ENCODE assay signal across 31 cellular contexts in the genomic region with DNA sequence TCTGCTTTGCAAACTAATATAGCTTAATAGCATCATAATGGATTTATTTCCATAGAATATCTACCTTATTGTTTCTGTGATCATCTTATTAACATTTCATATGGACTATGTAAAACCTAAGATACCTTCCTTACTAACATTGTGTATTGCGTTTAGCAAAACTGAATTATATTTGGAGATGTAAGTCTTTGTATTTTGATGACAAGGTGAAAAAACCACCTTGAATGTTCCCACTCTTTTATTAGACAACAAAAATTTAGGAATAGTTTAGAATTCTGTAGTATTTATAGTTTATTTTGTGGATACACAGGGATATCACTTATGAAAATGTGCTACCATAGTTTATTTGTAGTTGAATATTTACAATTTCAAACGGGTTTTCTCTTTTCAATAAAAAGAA.
"Had no signal": no experiment of that assay in that cellular context is flagged by ENCODE, and none has a peak within 500 bp of the region (broad histone marks: within the 10 kb centered on the region; RNA-seq: fewer than 3 reads in every experiment).

No MANE protein-coding gene starts in this region.

- H3K27me3 Mint-ChIP-seq: progenitor cell of endocrine pancreas had no signal

- H3K9me3 Mint-ChIP-seq: immature natural killer cell; mesothelial cell of epicardium; naive B cell; natural killer cell; nephron progenitor cell; stimulated activated naive CD8-positive, alpha-beta T cell treated with anti-CD3 and anti-CD28 coated beads, Interleukin-15, Interleukin-2, amounts not matched to agents 100 ng/mL and 50 ng/mL, for 24 hours had no signal

- ATAC-seq: left colon, left lung, lower lobe of right lung, natural killer cell, sciatic nerve, upper lobe of right lung had no signal

- H3K9ac ChIP-seq: neural progenitor cell had no signal

- H3K4me2 ChIP-seq: neural progenitor cell had no signal

- H3K27ac Mint-ChIP-seq: immature natural killer cell; mesothelial cell of epicardium; naive B cell; natural killer cell; nephron progenitor cell; neural progenitor cell; progenitor cell of endocrine pancreas; stimulated activated naive CD8-positive, alpha-beta T cell treated with anti-CD3 and anti-CD28 coated beads, Interleukin-15, Interleukin-2, amounts not matched to agents 100 ng/mL and 50 ng/mL, for 24 hours had no signal

- H3K27ac ChIP-seq: left lung, lower lobe of right lung, neural progenitor cell, neutrophil, right atrium auricular region, skin epidermis, suprapubic skin, thoracic aorta, tibial artery, upper lobe of right lung had no signal

- H3K4me3 Mint-ChIP-seq: immature natural killer cell; mesothelial cell of epicardium; naive B cell; natural killer cell; nephron progenitor cell; neural progenitor cell; stimulated activated naive CD8-positive, alpha-beta T cell treated with anti-CD3 and anti-CD28 coated beads, Interleukin-15, Interleukin-2, amounts not matched to agents 100 ng/mL and 50 ng/mL, for 24 hours had no signal

- H3K36me3 ChIP-seq: left lung, lower lobe of right lung, neural progenitor cell, neutrophil, right atrium auricular region, suprapubic skin, thoracic aorta, tibial artery, upper lobe of right lung had no signal

- H3K36me3 Mint-ChIP-seq: immature natural killer cell, mesothelial cell of epicardium, naive B cell, natural killer cell had no signal

- H3K4me3 ChIP-seq: left lung, lower lobe of right lung, neural progenitor cell, right atrium auricular region, skin epidermis, suprapubic skin, thoracic aorta, tibial artery, upper lobe of right lung had no signal

- H3K9me3 ChIP-seq: left lung, lower lobe of right lung, neutrophil, right atrium auricular region, suprapubic skin, thoracic aorta, tibial artery, upper lobe of right lung had no signal

- H3K4me1 ChIP-seq: upper lobe of right lung had no signal

- H3K4me1 Mint-ChIP-seq: immature natural killer cell, naive B cell, natural killer cell had no signal

- H3K27me3 ChIP-seq: left lung, neural progenitor cell, neutrophil, right atrium auricular region, suprapubic skin, tibial artery, upper lobe of right lung had no signal

- FAIRE-seq: urothelium cell line had no signal

- H2AFZ ChIP-seq: neural progenitor cell had no signal

- DNase-seq: hypothalamus; immature natural killer cell; kidney; left colon; left lung; lower lobe of right lung; mammary epithelial cell; mesenchymal stem cell; naive B cell; natural killer cell; nephron progenitor cell; occipital lobe; stimulated activated CD4-positive, alpha-beta T cell treated with anti-CD3 and anti-CD28 coated beads, Interleukin-12 subunit alpha, Interleukin-12 subunit beta, amount 100 ng/mL, for 4 hours; stimulated activated CD4-positive, alpha-beta T cell treated with anti-CD3 and anti-CD28 coated beads, Interleukin-15, amount 100 ng/mL, for 24 hours; stimulated activated CD4-positive, alpha-beta T cell treated with anti-CD3 and anti-CD28 coated beads, Interleukin-2, amount 100 ng/mL, for 24 hours; stimulated activated CD4-positive, alpha-beta T cell treated with anti-CD3 and anti-CD28 coated beads, Interleukin-4, amount 100 ng/mL, for 1 hour; stimulated activated naive CD4-positive, alpha-beta T cell; tibial artery; trophoblast cell; upper lobe of right lung had no signal
